8 cellular contexts compared by ENCODE assay signal in genomic region chr1:156193208-156193487, GRCh38. TPM values are rescaled to one million over a fixed set of nuclear protein-coding genes. Genes with fewer than 3 reads are reported as not detected.
A peak's percentile ranks its signal among the peaks of the same experiment; 100 is the strongest.
DNase-seq lines count a peak whose midpoint lies in the region; ATAC-seq and TF ChIP-seq lines count a peak whose summit lies in the region.

No MANE protein-coding gene starts in this region.

- intact Hi-C loops in sciatic nerve (cut with DNase I), result no loop called here

- H3K27ac Mint-ChIP-seq in T-cell, result peak overlapping the region; percentile 89 to 93

- peaks cover 20% of the 10 kb centered on the region for H3K36me3 Mint-ChIP-seq in T-cell

- ATAC-seq in T-cell (replicated peaks in 1 of 4) (no peak), sciatic nerve (peak; percentile 3), HG03432 (IDR thresholded peaks at IDR 0.05; ENCODE audit: unreplicated experiment) (no peak), HG02571 (IDR thresholded peaks at IDR 0.05; ENCODE audit: unreplicated experiment) (no peak)

- POLR2A ChIA-PET in T-cell (lab: Charles Lee), result interaction anchor here in 1 of 2 donors (2.4 kb wide), 1 partner anchor 20 kb away, joined by 32 read pairs; the partner anchor contains the start of gene PMF1

- peaks cover 49 to 50% (median 50%) of the 10 kb centered on the region in 3 donors for H3K4me1 Mint-ChIP-seq in T-cell

- no peaks in the 10 kb centered on the region for H3K27me3 Mint-ChIP-seq in T-cell

- no peak for DNase-seq in T-cell
- peak; percentile 2 for DNase-seq in fibroblast of mammary gland (ENCODE audit: low read depth)
- DNase-seq in sciatic nerve (ENCODE audit: low spot score), result no peak
- no peak for DNase-seq in NCI-H146 (lab: John Stamatoyannopoulos, UW)
- DNase-seq in stimulated activated CD4-positive, alpha-beta T cell treated with anti-CD3 and anti-CD28 coated beads, Interleukin-15, amount 100 ng/mL, for 24 hours, result no peak

- H3K4me3 Mint-ChIP-seq in T-cell, result peak overlapping the region; percentile 94 to 100 (median 98)

- H3K9me3 Mint-ChIP-seq in T-cell, result no peaks in the 10 kb centered on the region

- CTCF ChIA-PET in T-cell (lab: Charles Lee), result interaction anchor here in 1 of 2 donors (2.2 kb wide), 1 partner anchor 90 kb away, joined by 9 read pairs; the partner anchor contains the start of gene SMG5

- no peak for TF ChIP-seq CTCF in GM12875 (IDR thresholded peaks at IDR 0.05; ENCODE audit: borderline replicate concordance, insufficient read depth, low read depth, low read length)
- TF ChIP-seq CTCF in fibroblast of mammary gland (conservative IDR thresholded peaks at IDR 0.05; ENCODE audit: control insufficient read depth, insufficient read depth, low read depth, low read length), result no peak

- H3K4me3 ChIP-seq in GM12875 (ENCODE audit: low read depth, low read length), result peak overlapping the region; percentile 52
- H3K4me3 ChIP-seq in fibroblast of mammary gland (ENCODE audit: control insufficient read depth, low read depth, low read length), result peak overlapping the region; percentile 96

RNA-seq across cellular contexts. Expression of gene SLC25A44, which starts 0.8 kb away (rescaled TPM):
- total RNA-seq in T-cell (10 to 100 TPM; 16.8 to 24.5 (median 21.4) TPM), sciatic nerve (16.3 TPM)

RNA-seq across cellular contexts. Expression of gene PMF1, which starts 19.7 kb away (rescaled TPM):
- total RNA-seq in T-cell, result 10 to 100 TPM; 54.7 to 58.7 (median 57.6) TPM
- 37.4 TPM for total RNA-seq in sciatic nerve

RNA-seq across cellular contexts. Expression of gene SEMA4A, which starts 39.8 kb away (rescaled TPM):
- total RNA-seq in T-cell (10 to 100 TPM in 1 of 5 donors, 1 to 10 TPM in 4; 1.5 to 12.0 (median 2.2) TPM), sciatic nerve (8.4 TPM)

RNA-seq across cellular contexts. Expression of gene BGLAP, which starts 48.8 kb away (rescaled TPM):
- total RNA-seq in T-cell, result 1 to 10 TPM; 1.8 to 7.1 (median 5.2) TPM
- total RNA-seq in sciatic nerve, result 5.1 TPM

RNA-seq across cellular contexts. Expression of gene PAQR6, which starts 54.7 kb away (rescaled TPM):
- total RNA-seq in T-cell, result 1 to 10 TPM; 2.5 to 3.1 (median 2.9) TPM
- total RNA-seq in sciatic nerve, result 48.9 TPM
